In the genomic region with DNA sequence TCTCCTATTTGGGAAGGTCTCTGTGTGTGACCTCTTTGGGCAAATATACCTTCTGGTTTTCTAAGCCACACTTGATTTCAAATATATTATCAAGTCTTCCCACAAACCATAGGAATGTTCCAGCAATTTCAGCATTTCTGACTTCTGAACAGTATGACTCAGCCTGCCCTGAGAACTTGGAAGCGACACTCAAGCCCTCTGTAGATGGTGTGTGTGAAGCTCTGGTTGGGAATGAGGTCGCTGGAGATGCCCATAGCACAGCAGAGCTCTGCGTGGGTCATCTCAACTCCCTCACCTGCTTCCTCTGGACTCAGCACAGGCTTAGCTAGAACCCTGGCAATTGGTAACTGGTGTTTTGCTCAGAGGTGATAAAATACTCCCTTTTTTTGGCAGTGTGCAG, we compare ENCODE assay signal across 10 cellular contexts.
A peak's percentile ranks its signal among the peaks of the same experiment; 100 is the strongest.
DNase-seq lines count a peak whose midpoint lies in the region; ATAC-seq and TF ChIP-seq lines count a peak whose summit lies in the region.
"Had no signal": no experiment of that assay in that cellular context is flagged by ENCODE, and none has a peak within 500 bp of the region (broad histone marks: within the 10 kb centered on the region; RNA-seq: fewer than 3 reads in every experiment).

No MANE protein-coding gene starts in this region.

- H4K91ac ChIP-seq in neuronal stem cell (ENCODE audit: low read depth, low read length, poor library complexity) = no peak overlapping the region

- DNase-seq in AG09309 (ENCODE audit: low read depth) = peak; percentile 77
- peak; percentile 93 for DNase-seq in PC-3
- DNase-seq in fibroblast of gingiva (ENCODE audit: low read depth) = peak; percentile 88
- no peak for DNase-seq in neuronal stem cell (ENCODE audit: low spot score)
- no peak for DNase-seq in NOMO-1 treated with DMSO at 0.1 percent for 48 hours (lab: John Stamatoyannopoulos, UW; ENCODE audit: unreplicated experiment)
- DNase-seq in T1000 (lab: John Stamatoyannopoulos, UW) = no peak
- no peak for DNase-seq in HT-29 (ENCODE audit: low spot score)
- no peak for DNase-seq in activated T-cell treated with anti-CD3 and anti-CD28 coated beads, Interleukin-2, amount 50 U/mL, for 72 hours

- H3K4me1 Mint-ChIP-seq in activated T-cell treated with anti-CD3 and anti-CD28 coated beads, Interleukin-2, amount 50 U/mL, for 72 hours (ENCODE audit: low read depth) = no peaks in the 10 kb centered on the region

- H3K27me3 Mint-ChIP-seq in activated T-cell treated with anti-CD3 and anti-CD28 coated beads, Interleukin-2, amount 50 U/mL, for 72 hours (ENCODE audit: low read depth) = peaks cover 57% of the 10 kb centered on the region

- H2BK120ac ChIP-seq in neuronal stem cell (ENCODE audit: low read depth, low read length) = no peak overlapping the region

- POLR2A ChIA-PET in PC-3 (lab: Charles Lee; ENCODE audit: unreplicated experiment) = interaction anchor here (0.5 kb wide), 1 partner anchor 35 kb away, joined by 12 read pairs; no protein-coding TSS in a partner anchor

- H3K23ac ChIP-seq in neuronal stem cell (ENCODE audit: low read depth, low read length, poor library complexity) = no peak overlapping the region

- no peaks in the 10 kb centered on the region for H3K79me2 ChIP-seq in PC-3 (ENCODE audit: low read length)
- H3K79me2 ChIP-seq: parathyroid adenoma had no signal

- TF ChIP-seq CTCF in AG09309 (IDR thresholded peaks at IDR 0.05; ENCODE audit: control insufficient read depth, insufficient read depth, low read depth, low read length, missing control alignments) (no peak), PC-3 (conservative IDR thresholded peaks at IDR 0.05; ENCODE audit: low read depth, low read length) (no peak)

- intact Hi-C loops in PC-3 (cut with micrococcal nuclease) = no loop called here

- H3K4ac ChIP-seq in neuronal stem cell (ENCODE audit: low read length) = no peak overlapping the region

- peak; percentile 99 for ATAC-seq in PC-3
- ATAC-seq in activated T-cell treated with anti-CD3 and anti-CD28 coated beads, Interleukin-2, amount 50 U/mL, for 72 hours (replicated peaks in 1 of 2) = no peak
- ATAC-seq: K562 had no signal

- H3K9me2 ChIP-seq in PC-3 (replicated peaks; ENCODE audit: low read length) = no peaks in the 10 kb centered on the region

- H3K36me3 ChIP-seq in PC-3 (ENCODE audit: low read depth, low read length) = no peaks in the 10 kb centered on the region
- H3K36me3 ChIP-seq in neuronal stem cell (replicated peaks in 1 of 2; ENCODE audit: control insufficient read depth in 2 of 2, insufficient read depth in 2 of 2, low read length in 2 of 2) = no peaks in the 10 kb centered on the region

- WGBS in neuronal stem cell (ENCODE audit: extremely low coverage in 2 of 2, insufficient read length in 2 of 2, insufficient replicate concordance in 1 of 2), 2 donors = no CpG with 5 or more reads among the region's 3 CpGs

- H3K27ac ChIP-seq in PC-3 (ENCODE audit: low read length) = no peak overlapping the region
- no peak overlapping the region for H3K27ac ChIP-seq in neuronal stem cell (replicated peaks; ENCODE audit: low read length)
- H3K27ac ChIP-seq: parathyroid adenoma had no signal

- no peak overlapping the region for H4K8ac ChIP-seq in neuronal stem cell (ENCODE audit: low read depth, low read length)

- CTCF ChIA-PET in PC-3 (lab: Charles Lee) = no interaction called here

- H4K20me1 ChIP-seq in PC-3 (ENCODE audit: low read length) = no peaks in the 10 kb centered on the region

- H3K9me3 ChIP-seq in PC-3 (ENCODE audit: low read length) = no peaks in the 10 kb centered on the region
- H3K9me3 ChIP-seq in neuronal stem cell (replicated peaks in 1 of 2; ENCODE audit: control insufficient read depth in 2 of 2, insufficient read depth in 1 of 2, low read depth in 1 of 2, low read length in 2 of 2) = no peaks in the 10 kb centered on the region

- H2AFZ ChIP-seq in PC-3 (ENCODE audit: low read length) (peak overlapping the region; percentile 20), neuronal stem cell (ENCODE audit: low read length) (peak overlapping the region; percentile 78)
- H2AFZ ChIP-seq: parathyroid adenoma had no signal

- no peaks in the 10 kb centered on the region for H3F3A ChIP-seq in PC-3 (ENCODE audit: low read length, unreplicated experiment)

- no peak overlapping the region for H2BK5ac ChIP-seq in neuronal stem cell (ENCODE audit: low read length)

- H3K9me3 Mint-ChIP-seq in activated T-cell treated with anti-CD3 and anti-CD28 coated beads, Interleukin-2, amount 50 U/mL, for 72 hours = no peaks in the 10 kb centered on the region

- H3K4me3 ChIP-seq in AG09309 (ENCODE audit: control insufficient read depth, low read depth, low read length) (no peak overlapping the region), PC-3 (ENCODE audit: low read length) (no peak overlapping the region), neuronal stem cell (ENCODE audit: low read length in 2 of 2) (no peak overlapping the region)
- H3K4me3 ChIP-seq: K562 had no signal

- H3K36me3 Mint-ChIP-seq in activated T-cell treated with anti-CD3 and anti-CD28 coated beads, Interleukin-2, amount 50 U/mL, for 72 hours (ENCODE audit: insufficient read depth in 2 of 2) = no peaks in the 10 kb centered on the region

- H3K79me1 ChIP-seq in neuronal stem cell (ENCODE audit: low read depth, low read length) = no peaks in the 10 kb centered on the region

- BruUV-seq in PC-3 (replicated peaks; lab: Mats Ljungman, UMichigan) = no TSS peak

- H3K9ac ChIP-seq in PC-3 (ENCODE audit: low read length) = no peak overlapping the region
- no peak overlapping the region for H3K9ac ChIP-seq in neuronal stem cell (ENCODE audit: low read depth, low read length, poor library complexity)
- H3K9ac ChIP-seq: parathyroid adenoma had no signal

- no peak overlapping the region for H2BK12ac ChIP-seq in neuronal stem cell (ENCODE audit: low read length)

- no peak overlapping the region for H3K27ac Mint-ChIP-seq in activated T-cell treated with anti-CD3 and anti-CD28 coated beads, Interleukin-2, amount 50 U/mL, for 72 hours

- H3K4me3 Mint-ChIP-seq in activated T-cell treated with anti-CD3 and anti-CD28 coated beads, Interleukin-2, amount 50 U/mL, for 72 hours = no peak overlapping the region

- H3K4me2 ChIP-seq in PC-3 (ENCODE audit: low read length) = no peak overlapping the region
- H3K4me2 ChIP-seq in neuronal stem cell (ENCODE audit: insufficient read depth, low read length, poor library complexity, severe bottlenecking) = no peak overlapping the region

- peaks cover 7% of the 10 kb centered on the region for H3K4me1 ChIP-seq in PC-3 (ENCODE audit: insufficient read depth, low read length)
- H3K4me1 ChIP-seq in neuronal stem cell (ENCODE audit: control insufficient read depth in 2 of 2, insufficient read depth in 1 of 2, low read depth in 1 of 2, low read length in 2 of 2) = peaks cover 8 to 14% of the 10 kb centered on the region in 2 donors
- H3K4me1 ChIP-seq: parathyroid adenoma had no signal

- H2AK5ac ChIP-seq in neuronal stem cell (ENCODE audit: low read depth, low read length) = no peak overlapping the region

- H3K14ac ChIP-seq in neuronal stem cell (ENCODE audit: low read length) = no peak overlapping the region

- H2BK15ac ChIP-seq in neuronal stem cell (ENCODE audit: low read length) = no peak overlapping the region

- H3K27me3 ChIP-seq in PC-3 (ENCODE audit: low read length) (no peaks in the 10 kb centered on the region), neuronal stem cell (ENCODE audit: control insufficient read depth in 3 of 3, insufficient read depth in 3 of 3, low read depth in 1 of 3, low read length in 3 of 3) (no peaks in the 10 kb centered on the region)

- no peak overlapping the region for H3K18ac ChIP-seq in neuronal stem cell (ENCODE audit: low read length)

Comparison
In these comparisons a context has a peak if more than half of its experiments do, and no peak if none do; other contexts are left out.
1. DNase-seq: peak in AG09309 (single experiment), PC-3 (single experiment) and fibroblast of gingiva (single experiment); none in neuronal stem cell (single experiment), NOMO-1 treated with DMSO at 0.1 percent for 48 hours (single experiment), T1000 (single experiment), HT-29 (single experiment) and activated T-cell treated with anti-CD3 and anti-CD28 coated beads, Interleukin-2, amount 50 U/mL, for 72 hours (0 of 2).